1 cellular context compared by ENCODE assay signal in genomic region chr16:75620326-75621169, GRCh38.
TF ChIP-seq lines count a peak whose summit lies in the region.

No MANE protein-coding gene starts in this region.

TF ChIP-seq in A549, 52 proteins besides CTCF, POLR2A, EP300 and RAD21 (continued from another document):
- no peak for TF ChIP-seq MAFK (IDR thresholded peaks at IDR 0.05; ENCODE audit: partially characterized antibody)
- no peak for TF ChIP-seq ZC3H11A (IDR thresholded peaks at IDR 0.05)
- no peak for TF ChIP-seq FOSL2 (IDR thresholded peaks at IDR 0.05)
- TF ChIP-seq FOSL2 (CRISPR knock-in tag; IDR thresholded peaks at IDR 0.05), result no peak
- no peak for TF ChIP-seq MAZ (IDR thresholded peaks at IDR 0.05; ENCODE audit: borderline replicate concordance, low read depth, low read length)
